In the genomic region with DNA sequence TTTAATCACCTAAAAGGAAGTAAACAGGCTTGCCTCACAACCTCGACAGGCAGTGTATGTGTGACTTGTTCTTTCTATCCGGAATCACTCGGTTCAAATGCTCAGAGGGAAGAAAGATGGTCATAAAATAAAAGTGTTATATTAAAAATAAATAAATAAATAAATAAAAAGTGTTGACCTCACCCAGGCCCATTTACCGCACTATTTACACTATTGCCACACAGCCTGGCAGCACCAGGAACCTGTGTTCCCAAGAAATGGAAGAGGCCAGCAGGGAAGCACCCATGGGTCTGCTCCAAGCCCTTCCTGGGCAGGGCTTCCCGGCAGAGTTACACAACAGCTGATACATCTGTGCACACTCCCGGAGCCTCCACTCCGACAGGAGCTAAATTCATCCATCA, we compare ENCODE assay signal across 10 cellular contexts.
DNase-seq lines count a peak whose midpoint lies in the region; ATAC-seq, FAIRE-seq and TF ChIP-seq lines count a peak whose summit lies in the region.
"Had no signal": no experiment of that assay in that cellular context is flagged by ENCODE, and none has a peak within 500 bp of the region (broad histone marks: within the 10 kb centered on the region; RNA-seq: fewer than 3 reads in every experiment).

No MANE protein-coding gene starts in this region.

- ATAC-seq in esophagus mucosa, result peak; percentile 95
- ATAC-seq in natural killer cell, result no peak

- no peak overlapping the region for H3K27ac ChIP-seq in AG04450 (ENCODE audit: low read depth, low read length)
- H3K27ac ChIP-seq: SJSA1 had no signal

- no peak overlapping the region for H3K4me3 ChIP-seq in AG04450 (ENCODE audit: low read depth, low read length)
- H3K4me3 ChIP-seq: SJSA1 had no signal

- intact Hi-C loops in natural killer cell (cut with micrococcal nuclease), result no loop called here

- FAIRE-seq in D721Med (lab: Jason Lieb, UNC), result no peak

- CTCF ChIA-PET in AG04450 (lab: Charles Lee), result interaction anchor here (1.1 kb wide), 1 partner anchor 29 kb away, joined by 8 read pairs; no protein-coding TSS in a partner anchor

- H3K27me3 Mint-ChIP-seq in natural killer cell (ENCODE audit: low read depth in 2 of 2), result peaks cover 0 to 3% of the 10 kb centered on the region in 2 donors

- H3K27me3 ChIP-seq in AG04450 (ENCODE audit: control insufficient read depth, insufficient read depth, low read length), result no peaks in the 10 kb centered on the region
- H3K27me3 ChIP-seq: SJSA1 had no signal

- H3K36me3 Mint-ChIP-seq in natural killer cell, result no peaks in the 10 kb centered on the region

- peak; percentile 10 for DNase-seq in AG04450 (ENCODE audit: low read depth, low spot score)
- DNase-seq in NCI-H69 (lab: John Stamatoyannopoulos, UW), result peak; percentile 92
- peak; percentile 87 for DNase-seq in myocyte (ENCODE audit: low read depth)
- no peak for DNase-seq in NAMALWA (ENCODE audit: low spot score)
- no peak for DNase-seq in D721Med (ENCODE audit: insufficient read length, low spot score)
- DNase-seq in activated naive CD4-positive, alpha-beta T cell treated with Interleukin-2 at 50 U/mL for 16 hours, result no peak
- no peak for DNase-seq in natural killer cell
- DNase-seq: DND-41 had no signal

- H3K4me3 Mint-ChIP-seq in natural killer cell, result no peak overlapping the region

- TF ChIP-seq CTCF in AG04450 (IDR thresholded peaks at IDR 0.05; ENCODE audit: low read depth, low read length) (no peak), D721Med (IDR thresholded peaks at IDR 0.05; ENCODE audit: insufficient read depth, missing control alignments) (no peak), natural killer cell (IDR thresholded peaks at IDR 0.05) (no peak)

- no peaks in the 10 kb centered on the region for H3K9me3 ChIP-seq in AG04450 (ENCODE audit: control insufficient read depth, insufficient read depth, low read length)
- H3K9me3 ChIP-seq: SJSA1 had no signal

- no peaks in the 10 kb centered on the region for H3K9me3 Mint-ChIP-seq in natural killer cell

- peaks cover 23 to 33% of the 10 kb centered on the region in 2 donors for H3K4me1 Mint-ChIP-seq in natural killer cell

- no peak overlapping the region for H3K27ac Mint-ChIP-seq in natural killer cell

- POLR2A ChIA-PET in AG04450 (lab: Yijun Ruan, JAX), result no interaction called here

Comparison
In these comparisons a context has a peak if more than half of its experiments do, and no peak if none do; other contexts are left out.
1. DNase-seq: peak in AG04450 (single experiment), NCI-H69 (single experiment) and myocyte (single experiment); none in NAMALWA (single experiment), D721Med (single experiment), activated naive CD4-positive, alpha-beta T cell treated with Interleukin-2 at 50 U/mL for 16 hours (single experiment) and natural killer cell (single experiment).